8 cellular contexts compared by ENCODE assay signal in genomic region chr6:11366183-11366933, GRCh38.
A peak's percentile ranks its signal among the peaks of the same experiment; 100 is the strongest.
DNase-seq lines count a peak whose midpoint lies in the region; ATAC-seq and TF ChIP-seq lines count a peak whose summit lies in the region.

No MANE protein-coding gene starts in this region.

- WGBS in right lobe of liver (ENCODE audit: insufficient coverage, low coverage, low lambda C conversion rate, missing lambda C conversion rate) = 35% methylated on average over 7 of the region's 7 CpGs

- H3K27me3 ChIP-seq in right lobe of liver (no peaks in the 10 kb centered on the region), osteoblast (ENCODE audit: insufficient read depth, low read length) (no peaks in the 10 kb centered on the region)

- H3K4me2 ChIP-seq in osteoblast (ENCODE audit: insufficient read depth, low read length) = no peak overlapping the region

- no peaks in the 10 kb centered on the region for H3K79me2 ChIP-seq in osteoblast (ENCODE audit: insufficient read depth, low read length)

- H3K27ac ChIP-seq in right lobe of liver = peak overlapping the region; percentile 48 to 91 (median 87)
- no peak overlapping the region for H3K27ac ChIP-seq in osteoblast (ENCODE audit: low read depth, low read length)

- H3K4me3 ChIP-seq in right lobe of liver = no peak overlapping the region
- H3K4me3 ChIP-seq in osteoblast (ENCODE audit: insufficient read depth, low read length) = no peak overlapping the region

- H3K4me1 ChIP-seq in right lobe of liver (peaks cover 0 to 44% (median 21%) of the 10 kb centered on the region in 4 donors), osteoblast (ENCODE audit: insufficient read depth, low read length) (peaks cover 10% of the 10 kb centered on the region)

- H3K9me3 ChIP-seq in right lobe of liver (no peaks in the 10 kb centered on the region), osteoblast (ENCODE audit: low read depth, low read length) (no peaks in the 10 kb centered on the region)

- CTCF ChIA-PET in activated CD4-positive, alpha-beta T cell treated with anti-CD3 and anti-CD28 coated beads, Interleukin-2, amount 10 ng/mL, durations not matched to agents 7 days and 5 days (lab: Charles Lee) = interaction anchor here (0.9 to 3.3 kb wide), 8 partner anchors 7 to 222 kb away, joined by 3 to 18 read pairs (median 3); no protein-coding TSS in a partner anchor

- peak overlapping the region; percentile 80 for H3K27ac Mint-ChIP-seq in activated CD4-positive, alpha-beta T cell treated with anti-CD3 and anti-CD28 coated beads, Interleukin-2, amount 10 ng/mL, durations not matched to agents 7 days and 5 days

- intact Hi-C loops in right lobe of liver (cut with DNase I) = no loop called here

- TF ChIP-seq CTCF in right lobe of liver (IDR thresholded peaks at IDR 0.05) (no peak), osteoblast (IDR thresholded peaks at IDR 0.05; ENCODE audit: extremely low read depth, low read depth, low read length) (no peak)

- H3K36me3 ChIP-seq in right lobe of liver (no peaks in the 10 kb centered on the region), osteoblast (ENCODE audit: insufficient read depth, low read length) (no peaks in the 10 kb centered on the region)

- peaks cover 64% of the 10 kb centered on the region for H3K36me3 Mint-ChIP-seq in activated CD4-positive, alpha-beta T cell treated with anti-CD3 and anti-CD28 coated beads, Interleukin-2, amount 10 ng/mL, durations not matched to agents 7 days and 5 days (ENCODE audit: low read depth)

- H3K9me3 Mint-ChIP-seq in activated CD4-positive, alpha-beta T cell treated with anti-CD3 and anti-CD28 coated beads, Interleukin-2, amount 10 ng/mL, durations not matched to agents 7 days and 5 days = peaks cover 9% of the 10 kb centered on the region

- ATAC-seq in HG03025 (IDR thresholded peaks at IDR 0.05; ENCODE audit: low FRiP score, unreplicated experiment) (peak; percentile 49), right lobe of liver (peak in 3 of 4 donors; percentile 30 to 34 (median 31))

- no peak overlapping the region for H2AFZ ChIP-seq in osteoblast (ENCODE audit: low read length)

- H3K4me1 Mint-ChIP-seq in activated CD4-positive, alpha-beta T cell treated with anti-CD3 and anti-CD28 coated beads, Interleukin-2, amount 10 ng/mL, durations not matched to agents 7 days and 5 days = peaks cover 61% of the 10 kb centered on the region

- peak overlapping the region; percentile 6 for H3K4me3 Mint-ChIP-seq in activated CD4-positive, alpha-beta T cell treated with anti-CD3 and anti-CD28 coated beads, Interleukin-2, amount 10 ng/mL, durations not matched to agents 7 days and 5 days

- no peaks in the 10 kb centered on the region for H3K27me3 Mint-ChIP-seq in activated CD4-positive, alpha-beta T cell treated with anti-CD3 and anti-CD28 coated beads, Interleukin-2, amount 10 ng/mL, durations not matched to agents 7 days and 5 days

- H4K20me1 ChIP-seq in osteoblast (ENCODE audit: insufficient read depth, low read length) = no peaks in the 10 kb centered on the region

- POLR2A ChIA-PET in activated CD4-positive, alpha-beta T cell treated with anti-CD3 and anti-CD28 coated beads, Interleukin-2, amount 10 ng/mL, durations not matched to agents 7 days and 5 days (lab: Charles Lee) = interaction anchor here (1.2 to 1.5 kb wide), 2 partner anchors 12 to 15 kb away, joined by 4 to 7 read pairs; no protein-coding TSS in a partner anchor

- peak; percentile 34 for DNase-seq in activated CD4-positive, CD25-positive, alpha-beta regulatory T cell treated with anti-CD3 and anti-CD28 coated beads, Interleukin-2, amount 50 U/mL, for 16 hours (ENCODE audit: low read depth, low spot score)
- DNase-seq in activated CD4-positive, CD25-positive, alpha-beta regulatory T cell treated with anti-CD3 and anti-CD28 coated beads, Interleukin-2, amount 50 U/mL, for 72 hours = no peak
- peak; percentile 55 for DNase-seq in activated CD4-positive, alpha-beta T cell treated with anti-CD3 and anti-CD28 coated beads, Interleukin-2, amount 10 ng/mL, durations not matched to agents 7 days and 5 days
- DNase-seq in right lobe of liver = no peak
- no peak for DNase-seq in SKM-1 (lab: John Stamatoyannopoulos, UW; ENCODE audit: unreplicated experiment)
- DNase-seq in osteoblast (ENCODE audit: insufficient read length, low spot score, missing footprints) = no peak
- DNase-seq in A172 (ENCODE audit: low spot score) = no peak

- TF ChIP-seq POLR2A in right lobe of liver (IDR thresholded peaks at IDR 0.05) = peak; percentile 77

Comparison
In these comparisons a context has a peak if more than half of its experiments do, and no peak if none do; other contexts are left out.
1. DNase-seq: peak in activated CD4-positive, CD25-positive, alpha-beta regulatory T cell treated with anti-CD3 and anti-CD28 coated beads, Interleukin-2, amount 50 U/mL, for 16 hours (single experiment) and activated CD4-positive, alpha-beta T cell treated with anti-CD3 and anti-CD28 coated beads, Interleukin-2, amount 10 ng/mL, durations not matched to agents 7 days and 5 days (single experiment); none in activated CD4-positive, CD25-positive, alpha-beta regulatory T cell treated with anti-CD3 and anti-CD28 coated beads, Interleukin-2, amount 50 U/mL, for 72 hours (single experiment), right lobe of liver (0 of 3), SKM-1 (single experiment), osteoblast (single experiment) and A172 (single experiment).